18 cellular contexts compared by ENCODE assay signal in the genomic region with DNA sequence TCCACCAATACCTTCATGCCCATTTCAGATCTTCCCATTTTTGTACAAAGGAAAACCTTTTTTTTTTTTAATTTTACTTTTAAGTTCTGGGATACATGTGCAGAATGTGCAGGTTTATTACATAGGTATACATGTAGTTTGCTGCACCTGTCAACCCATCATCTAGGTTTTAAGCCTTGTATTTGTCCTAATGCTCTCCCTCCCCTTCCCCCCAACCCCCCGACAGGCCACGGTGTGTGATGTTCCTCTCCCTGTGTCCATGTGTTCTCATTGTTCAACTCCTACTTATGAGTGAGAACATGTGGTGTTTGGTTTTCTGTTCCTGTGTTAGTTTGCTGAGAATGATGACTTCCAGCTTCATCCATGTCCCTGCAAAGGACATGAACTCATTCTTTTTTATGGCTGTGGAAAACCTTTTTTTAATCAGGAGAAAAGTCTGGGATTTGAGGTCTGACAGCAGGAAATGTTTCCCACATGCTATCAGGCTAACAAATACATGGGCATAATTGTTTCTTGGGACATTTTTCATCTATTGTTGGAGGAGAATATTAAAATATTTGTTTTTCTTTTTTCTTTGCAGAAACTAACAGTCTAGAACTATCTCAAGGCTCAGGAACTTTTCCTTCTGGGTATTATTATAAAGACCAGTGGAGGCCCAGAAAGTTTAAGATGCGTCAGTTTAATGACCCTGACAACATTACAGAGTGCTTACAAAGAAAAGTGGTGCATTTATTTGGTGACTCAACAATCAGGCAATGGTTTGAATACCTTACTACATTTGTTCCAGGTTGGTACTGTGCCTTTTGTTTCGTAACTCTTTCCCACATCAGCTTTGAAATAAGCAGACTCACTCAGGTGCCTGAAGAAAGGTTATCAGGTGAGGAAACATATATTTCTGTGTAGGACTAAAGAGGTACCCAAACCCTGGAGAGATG. TPM values are rescaled to one million over a fixed set of nuclear protein-coding genes. Genes with fewer than 3 reads are reported as not detected.
A peak's percentile ranks its signal among the peaks of the same experiment; 100 is the strongest.
DNase-seq lines count a peak whose midpoint lies in the region; ATAC-seq and TF ChIP-seq lines count a peak whose summit lies in the region.
"Had no signal": no experiment of that assay in that cellular context is flagged by ENCODE, and none has a peak within 500 bp of the region (broad histone marks: within the 10 kb centered on the region; RNA-seq: fewer than 3 reads in every experiment).

No MANE protein-coding gene starts in this region.

- H4K20me1 ChIP-seq in hepatocyte (ENCODE audit: insufficient read depth, poor library complexity, severe bottlenecking): no peaks in the 10 kb centered on the region

- no peak for ATAC-seq in Right ventricle myocardium superior (ENCODE audit: poor library complexity)
- ATAC-seq in activated naive CD8-positive, alpha-beta T cell treated with anti-CD3 and anti-CD28 coated beads, Interleukin-2, amount 50 U/mL, for 24 hours: no peak
- ATAC-seq in HG03521 (IDR thresholded peaks at IDR 0.05; ENCODE audit: unreplicated experiment): no peak
- ATAC-seq: A549, HCT116 had no signal

- H3K27ac Mint-ChIP-seq in activated naive CD8-positive, alpha-beta T cell treated with anti-CD3 and anti-CD28 coated beads, Interleukin-2, amount 50 U/mL, for 24 hours: peak overlapping the region; percentile 34
- H3K27ac Mint-ChIP-seq in type B pancreatic cell: no peak overlapping the region
- H3K27ac Mint-ChIP-seq: endodermal cell had no signal

- H3K4me1 Mint-ChIP-seq in activated naive CD8-positive, alpha-beta T cell treated with anti-CD3 and anti-CD28 coated beads, Interleukin-2, amount 50 U/mL, for 24 hours: peaks cover 64% of the 10 kb centered on the region
- H3K4me1 Mint-ChIP-seq in type B pancreatic cell (ENCODE audit: unreplicated experiment): peaks cover 18% of the 10 kb centered on the region

- H3K4me3 ChIP-seq in cardiac muscle cell (no peak overlapping the region), hepatocyte (no peak overlapping the region), colonic mucosa (no peak overlapping the region)
- H3K4me3 ChIP-seq: A549, heart right ventricle, psoas muscle had no signal

- no peak for TF ChIP-seq CTCF in cardiac muscle cell (IDR thresholded peaks at IDR 0.05; ENCODE audit: low read depth, low read length)
- TF ChIP-seq CTCF in hepatocyte (IDR thresholded peaks at IDR 0.05; ENCODE audit: poor library complexity): no peak
- no peak for TF ChIP-seq CTCF in type B pancreatic cell (conservative IDR thresholded peaks at IDR 0.05)
- no peak for TF ChIP-seq CTCF in colonic mucosa (IDR thresholded peaks at IDR 0.05)

- peaks cover 29% of the 10 kb centered on the region for H3K36me3 Mint-ChIP-seq in activated naive CD8-positive, alpha-beta T cell treated with anti-CD3 and anti-CD28 coated beads, Interleukin-2, amount 50 U/mL, for 24 hours (ENCODE audit: low read depth)
- peaks cover 6% of the 10 kb centered on the region for H3K36me3 Mint-ChIP-seq in type B pancreatic cell

- H3K4me2 ChIP-seq in hepatocyte: no peak overlapping the region
- H3K4me2 ChIP-seq: A549 had no signal

- no peaks in the 10 kb centered on the region for H3K9me3 Mint-ChIP-seq in activated naive CD8-positive, alpha-beta T cell treated with anti-CD3 and anti-CD28 coated beads, Interleukin-2, amount 50 U/mL, for 24 hours
- H3K9me3 Mint-ChIP-seq in type B pancreatic cell: no peaks in the 10 kb centered on the region
- H3K9me3 Mint-ChIP-seq: CD8-positive, alpha-beta memory T cell; endodermal cell had no signal

- H3K9me2 ChIP-seq in hepatocyte (replicated peaks; ENCODE audit: insufficient read depth): no peaks in the 10 kb centered on the region

- H3K79me2 ChIP-seq in hepatocyte: peaks cover 4% of the 10 kb centered on the region

- H3K36me3 ChIP-seq in cardiac muscle cell: no peaks in the 10 kb centered on the region
- no peaks in the 10 kb centered on the region for H3K36me3 ChIP-seq in hepatocyte (replicated peaks; ENCODE audit: insufficient read depth, low read depth)
- no peaks in the 10 kb centered on the region for H3K36me3 ChIP-seq in colonic mucosa

- H3K27ac ChIP-seq in cardiac muscle cell: peak overlapping the region; percentile 9
- peak overlapping the region; percentile 20 for H3K27ac ChIP-seq in hepatocyte
- H3K27ac ChIP-seq in colonic mucosa: no peak overlapping the region
- H3K27ac ChIP-seq: psoas muscle had no signal

- intact Hi-C loops in Right ventricle myocardium superior (cut with DNase I) (no loop called here), colonic mucosa (cut with DNase I) (no loop called here)

- no peaks in the 10 kb centered on the region for H3K27me3 Mint-ChIP-seq in activated naive CD8-positive, alpha-beta T cell treated with anti-CD3 and anti-CD28 coated beads, Interleukin-2, amount 50 U/mL, for 24 hours
- no peaks in the 10 kb centered on the region for H3K27me3 Mint-ChIP-seq in type B pancreatic cell
- H3K27me3 Mint-ChIP-seq: CD8-positive, alpha-beta memory T cell had no signal

- no peak overlapping the region for H2AFZ ChIP-seq in hepatocyte

- H3K9me3 ChIP-seq in cardiac muscle cell (ENCODE audit: low read depth) (no peaks in the 10 kb centered on the region), hepatocyte (ENCODE audit: low read depth) (no peaks in the 10 kb centered on the region), colonic mucosa (no peaks in the 10 kb centered on the region)
- H3K9me3 ChIP-seq: A549, heart right ventricle, psoas muscle had no signal

- H3K4me3 Mint-ChIP-seq in activated naive CD8-positive, alpha-beta T cell treated with anti-CD3 and anti-CD28 coated beads, Interleukin-2, amount 50 U/mL, for 24 hours: no peak overlapping the region
- peak overlapping the region; percentile 32 for H3K4me3 Mint-ChIP-seq in type B pancreatic cell
- H3K4me3 Mint-ChIP-seq: CD8-positive, alpha-beta memory T cell; endodermal cell had no signal

- H3K4me1 ChIP-seq in cardiac muscle cell (ENCODE audit: low read depth) (peaks cover 17% of the 10 kb centered on the region), hepatocyte (ENCODE audit: insufficient read depth) (peaks cover 12% of the 10 kb centered on the region), colonic mucosa (peaks cover 11% of the 10 kb centered on the region)

- 66% methylated on average over 4 of the region's 4 CpGs for WGBS in hepatocyte (ENCODE audit: low lambda C conversion rate, missing lambda C conversion rate)

- H3K27me3 ChIP-seq in cardiac muscle cell (no peaks in the 10 kb centered on the region), hepatocyte (no peaks in the 10 kb centered on the region), colonic mucosa (no peaks in the 10 kb centered on the region)
- H3K27me3 ChIP-seq: heart right ventricle had no signal

- H3K9ac ChIP-seq in colonic mucosa (ENCODE audit: low read depth in 2 of 2, low read length in 2 of 2): no peak overlapping the region

- no peak for DNase-seq in cardiac muscle cell (ENCODE audit: low read depth in 1 of 2, low spot score in 1 of 2)
- no peak for DNase-seq in Right ventricle myocardium superior
- DNase-seq in activated naive CD8-positive, alpha-beta T cell treated with anti-CD3 and anti-CD28 coated beads, Interleukin-2, amount 50 U/mL, for 24 hours: no peak
- DNase-seq in hepatocyte (ENCODE audit: low spot score): no peak
- DNase-seq in type B pancreatic cell (ENCODE audit: extremely low spot score, unreplicated experiment): no peak
- no peak for DNase-seq in NCI-H748 (lab: John Stamatoyannopoulos, UW; ENCODE audit: unreplicated experiment)
- DNase-seq in colonic mucosa: no peak
- DNase-seq: CD8-positive, alpha-beta memory T cell; EL; endodermal cell; heart right ventricle; kidney; NCI-H1436; NCI-H226; psoas muscle had no signal

RNA-seq across cellular contexts. Expression of gene NFKBIZ, which starts 32.8 kb away (rescaled TPM):
- total RNA-seq in cardiac muscle cell (75.5 and 86.5 TPM in 2 replicates), Right ventricle myocardium superior (12.9 TPM), hepatocyte (164 and 182 TPM in 2 replicates), type B pancreatic cell (ENCODE audit: low replicate concordance) (54.1 and 87.6 TPM in 2 replicates), colonic mucosa (10 to 100 TPM; 69.4 to 96.2 TPM)
- polyA plus RNA-seq in cardiac muscle cell (15.4 and 32.6 TPM in 2 replicates), hepatocyte (160 and 192 TPM in 2 replicates)

RNA-seq across cellular contexts. Expression of gene NXPE3, which starts 37.5 kb away (rescaled TPM):
- 4.9 and 7.7 TPM in 2 replicates for total RNA-seq in cardiac muscle cell
- 6.7 and 7.3 TPM in 2 replicates for polyA plus RNA-seq in cardiac muscle cell
- total RNA-seq in Right ventricle myocardium superior: 45.5 TPM
- total RNA-seq in hepatocyte: 5.1 and 5.9 TPM in 2 replicates
- 5.8 and 5.9 TPM in 2 replicates for polyA plus RNA-seq in hepatocyte
- total RNA-seq in type B pancreatic cell (ENCODE audit: low replicate concordance): 3.8 and 12.5 TPM in 2 replicates
- total RNA-seq in colonic mucosa: 1 to 10 TPM; 2.1 to 3.5 TPM
